Comparison of ENCODE assay signal across 8 cellular contexts in genomic region chr1:184051485-184052193, GRCh38. TPM values are rescaled to one million over a fixed set of nuclear protein-coding genes. Genes with fewer than 3 reads are reported as not detected.
DNase-seq lines count a peak whose midpoint lies in the region; TF ChIP-seq lines count a peak whose summit lies in the region.

TSEN15 (plus strand) TSS chr1:184051730; CDS start chr1:184051756, 26 bp downstream.

- H4K20me1 ChIP-seq in OCI-LY1 (ENCODE audit: insufficient read depth, low read length), result no peaks in the 10 kb centered on the region

- no peaks in the 10 kb centered on the region for H3K27me3 ChIP-seq in Caco-2 (replicated peaks; ENCODE audit: control insufficient read depth, insufficient read depth, low read length)
- no peaks in the 10 kb centered on the region for H3K27me3 ChIP-seq in OCI-LY1 (ENCODE audit: insufficient read depth, low read length)
- no peaks in the 10 kb centered on the region for H3K27me3 ChIP-seq in mucosa of stomach (ENCODE audit: control insufficient read depth, insufficient read depth, low read length)

- CTCF ChIA-PET in Caco-2 (lab: Charles Lee), result no interaction called here

- H3F3A ChIP-seq in OCI-LY1 (ENCODE audit: insufficient read depth, low read length), result no peaks in the 10 kb centered on the region

- H3K36me3 ChIP-seq in Caco-2 (ENCODE audit: control insufficient read depth, insufficient read depth, low read length) (no peaks in the 10 kb centered on the region), OCI-LY1 (ENCODE audit: insufficient read depth, low read length) (peaks cover 15% of the 10 kb centered on the region), mucosa of stomach (ENCODE audit: control insufficient read depth, insufficient read depth, low read length) (no peaks in the 10 kb centered on the region)

- H3K79me2 ChIP-seq in OCI-LY1 (ENCODE audit: insufficient read depth, low read length), result no peaks in the 10 kb centered on the region

- H3K9me3 Mint-ChIP-seq in Caco-2 (ENCODE audit: unreplicated experiment), result no peaks in the 10 kb centered on the region

- no peaks in the 10 kb centered on the region for H3K9me2 ChIP-seq in OCI-LY1 (ENCODE audit: low read depth, low read length)

- H3K4me3 ChIP-seq in Caco-2 (ENCODE audit: low read depth, low read length) (peak within 1 kb of the TSS; percentile 86), OCI-LY1 (ENCODE audit: low read depth, low read length, poor library complexity, severe bottlenecking) (peak within 1 kb of the TSS; percentile 89), mucosa of stomach (ENCODE audit: low read length) (peak within 1 kb of the TSS; percentile 91)

- TF ChIP-seq CTCF in Caco-2 (IDR thresholded peaks at IDR 0.05; ENCODE audit: insufficient read depth in 1 of 2, low read depth in 1 of 2, low read length in 1 of 2, severe bottlenecking in 1 of 2, unreplicated experiment in 1 of 2) (no peak), GM20000 (IDR thresholded peaks at IDR 0.05; ENCODE audit: extremely low read depth, missing control alignments) (no peak), OCI-LY1 (IDR thresholded peaks at IDR 0.05; ENCODE audit: low read length) (no peak)

- peaks cover 31% of the 10 kb centered on the region for H3K4me1 Mint-ChIP-seq in Caco-2 (ENCODE audit: low read depth, unreplicated experiment)

- peak within 1 kb of the TSS; percentile 70 for H3K27ac ChIP-seq in OCI-LY1 (ENCODE audit: low read depth, low read length, poor library complexity, severe bottlenecking)
- peak within 1 kb of the TSS; percentile 96 for H3K27ac ChIP-seq in epithelial cell of prostate

- peaks cover 34% of the 10 kb centered on the region for H3K36me3 Mint-ChIP-seq in Caco-2 (ENCODE audit: insufficient read depth, unreplicated experiment)

- H3K4me2 ChIP-seq in OCI-LY1 (ENCODE audit: low read length), result peak within 1 kb of the TSS; percentile 87

- no TSS peak for BruUV-seq in Caco-2 (replicated peaks; lab: Mats Ljungman, UMichigan)

- intact Hi-C loops in Caco-2 (cut with micrococcal nuclease; ENCODE audit: unreplicated experiment), result loop anchor here (1.0 to 10.0 kb wide), 7 partner anchors 14 to 417 kb away; partner anchors contain the start of genes ARPC5 and COLGALT2

- peak within 1 kb of the TSS; percentile 100 for H3K27ac Mint-ChIP-seq in Caco-2 (ENCODE audit: unreplicated experiment)

- POLR2A ChIA-PET in Caco-2 (lab: Charles Lee), result interaction anchor here (0.5 to 2.3 kb wide), 11 partner anchors 14 to 448 kb away, joined by 3 to 19 read pairs (median 6); no protein-coding TSS in a partner anchor

- DNase-seq in Caco-2 (peak; percentile 88 to 89), GM20000 (ENCODE audit: low spot score) (peak; percentile 89), HT1080 (ENCODE audit: low read depth) (peak; percentile 80), epithelial cell of prostate (ENCODE audit: low read depth, low spot score) (peak; percentile 20)
- DNase-seq in activated CD8-positive, alpha-beta memory T cell treated with anti-CD3 and anti-CD28 coated beads, Interleukin-2, amount 50 U/mL, for 48 hours, result peak; percentile 90
- DNase-seq in stimulated activated CD8-positive, alpha-beta memory T cell treated with anti-CD3 and anti-CD28 coated beads, Interleukin-7, amount 100 ng/mL, for 4 hours (ENCODE audit: low read depth in 2 of 2), result peak; percentile 58 to 79

- H3K4me1 ChIP-seq in Caco-2 (peaks cover 19% of the 10 kb centered on the region), OCI-LY1 (ENCODE audit: insufficient read depth, low read length, severe bottlenecking) (peaks cover 26% of the 10 kb centered on the region), mucosa of stomach (ENCODE audit: control insufficient read depth, insufficient read depth, low read length) (peaks cover 12% of the 10 kb centered on the region)

- H3K9me3 ChIP-seq in Caco-2, result no peaks in the 10 kb centered on the region
- H3K9me3 ChIP-seq in OCI-LY1 (ENCODE audit: low read length), result no peaks in the 10 kb centered on the region
- H3K9me3 ChIP-seq in mucosa of stomach (ENCODE audit: control insufficient read depth, low read length), result no peaks in the 10 kb centered on the region

- H3K27me3 Mint-ChIP-seq in Caco-2 (ENCODE audit: insufficient read depth, unreplicated experiment), result no peaks in the 10 kb centered on the region

- peak within 1 kb of the TSS; percentile 88 for H3K4me3 Mint-ChIP-seq in Caco-2 (ENCODE audit: unreplicated experiment)

- peak within 1 kb of the TSS; percentile 90 for H2AFZ ChIP-seq in OCI-LY1 (ENCODE audit: low read length)

- H3K9ac ChIP-seq in OCI-LY1 (ENCODE audit: low read length) (peak within 1 kb of the TSS; percentile 88), mucosa of stomach (ENCODE audit: low read length) (peak within 1 kb of the TSS; percentile 86)

RNA-seq across cellular contexts. Expression of gene TSEN15, which starts in this region (rescaled TPM):
- total RNA-seq in Caco-2 (2022), result 62.7 and 71.4 TPM in 2 replicates
- total RNA-seq in HT1080 (2014; rRNA removed; shearing (Covaris generic)), result 59.8 and 81.1 TPM in 2 replicates
- polyA plus RNA-seq in HT1080 (2015; cell fraction: cytosol; rRNA removed), result 105 and 111 TPM in 2 replicates
- polyA plus RNA-seq in HT1080 (2015; cell fraction: nucleus; rRNA removed), result 55.0 and 55.1 TPM in 2 replicates

Comparison
In these comparisons a context has a peak if more than half of its experiments do, and no peak if none do; other contexts are left out.
1. Peak in every context shown above with its lines: DNase-seq, H3K4me3 ChIP-seq and H3K27ac ChIP-seq.
2. DNase-seq: peak in every context shown above with its lines; median percentile 90 in activated CD8-positive, alpha-beta memory T cell treated with anti-CD3 and anti-CD28 coated beads, Interleukin-2, amount 50 U/mL, for 48 hours; 89 in GM20000; 88 in Caco-2; 80 in HT1080; 68 in stimulated activated CD8-positive, alpha-beta memory T cell treated with anti-CD3 and anti-CD28 coated beads, Interleukin-7, amount 100 ng/mL, for 4 hours; 20 in epithelial cell of prostate.